ENCODE assay signal across 1 cellular context in the genomic region with DNA sequence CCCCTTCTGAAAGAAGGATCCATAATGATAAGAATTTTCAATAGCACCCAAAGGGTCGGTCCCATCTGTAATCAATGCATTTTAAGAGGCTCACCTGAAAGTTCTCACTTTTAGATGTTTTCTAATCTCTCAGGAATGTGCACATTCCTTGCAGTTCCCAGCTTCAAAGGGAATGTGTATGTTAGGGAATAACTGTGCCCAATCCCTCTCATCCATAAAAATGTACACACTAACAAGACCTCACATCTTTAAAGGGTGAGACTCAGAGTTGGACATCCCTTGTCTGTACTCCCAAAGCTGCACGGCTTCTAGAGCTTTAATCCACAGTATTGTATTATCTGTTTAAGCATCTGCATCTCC.
TF ChIP-seq lines count a peak whose summit lies in the region.

No MANE protein-coding gene starts in this region.

TF ChIP-seq in WTC11, 78 proteins besides CTCF, POLR2A, EP300 and RAD21:
- no peak for TF ChIP-seq ZNF512 (CRISPR knock-in tag; IDR thresholded peaks at IDR 0.05; ENCODE audit: borderline replicate concordance)
- TF ChIP-seq ZNF232 (CRISPR knock-in tag; IDR thresholded peaks at IDR 0.05), result no peak
- no peak for TF ChIP-seq GTF2I (CRISPR knock-in tag; conservative IDR thresholded peaks at IDR 0.05)
- TF ChIP-seq, protein P1, sequence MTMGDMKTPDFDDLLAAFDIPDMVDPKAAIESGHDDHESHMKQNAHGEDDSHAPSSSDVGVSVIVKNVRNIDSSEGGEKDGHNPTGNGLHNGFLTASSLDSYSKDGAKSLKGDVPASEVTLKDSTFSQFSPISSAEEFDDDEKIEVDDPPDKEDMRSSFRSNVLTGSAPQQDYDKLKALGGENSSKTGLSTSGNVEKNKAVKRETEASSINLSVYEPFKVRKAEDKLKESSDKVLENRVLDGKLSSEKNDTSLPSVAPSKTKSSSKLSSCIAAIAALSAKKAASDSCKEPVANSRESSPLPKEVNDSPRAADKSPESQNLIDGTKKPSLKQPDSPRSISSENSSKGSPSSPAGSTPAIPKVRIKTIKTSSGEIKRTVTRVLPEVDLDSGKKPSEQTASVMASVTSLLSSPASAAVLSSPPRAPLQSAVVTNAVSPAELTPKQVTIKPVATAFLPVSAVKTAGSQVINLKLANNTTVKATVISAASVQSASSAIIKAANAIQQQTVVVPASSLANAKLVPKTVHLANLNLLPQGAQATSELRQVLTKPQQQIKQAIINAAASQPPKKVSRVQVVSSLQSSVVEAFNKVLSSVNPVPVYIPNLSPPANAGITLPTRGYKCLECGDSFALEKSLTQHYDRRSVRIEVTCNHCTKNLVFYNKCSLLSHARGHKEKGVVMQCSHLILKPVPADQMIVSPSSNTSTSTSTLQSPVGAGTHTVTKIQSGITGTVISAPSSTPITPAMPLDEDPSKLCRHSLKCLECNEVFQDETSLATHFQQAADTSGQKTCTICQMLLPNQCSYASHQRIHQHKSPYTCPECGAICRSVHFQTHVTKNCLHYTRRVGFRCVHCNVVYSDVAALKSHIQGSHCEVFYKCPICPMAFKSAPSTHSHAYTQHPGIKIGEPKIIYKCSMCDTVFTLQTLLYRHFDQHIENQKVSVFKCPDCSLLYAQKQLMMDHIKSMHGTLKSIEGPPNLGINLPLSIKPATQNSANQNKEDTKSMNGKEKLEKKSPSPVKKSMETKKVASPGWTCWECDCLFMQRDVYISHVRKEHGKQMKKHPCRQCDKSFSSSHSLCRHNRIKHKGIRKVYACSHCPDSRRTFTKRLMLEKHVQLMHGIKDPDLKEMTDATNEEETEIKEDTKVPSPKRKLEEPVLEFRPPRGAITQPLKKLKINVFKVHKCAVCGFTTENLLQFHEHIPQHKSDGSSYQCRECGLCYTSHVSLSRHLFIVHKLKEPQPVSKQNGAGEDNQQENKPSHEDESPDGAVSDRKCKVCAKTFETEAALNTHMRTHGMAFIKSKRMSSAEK (CRISPR knock-in tag; IDR thresholded peaks at IDR 0.05; ENCODE audit: borderline replicate concordance), result no peak
- no peak for TF ChIP-seq ZBTB21 (CRISPR knock-in tag; IDR thresholded peaks at IDR 0.05; ENCODE audit: borderline replicate concordance)
- TF ChIP-seq MAX (CRISPR knock-in tag; IDR thresholded peaks at IDR 0.05), result no peak
- TF ChIP-seq, protein P2, sequence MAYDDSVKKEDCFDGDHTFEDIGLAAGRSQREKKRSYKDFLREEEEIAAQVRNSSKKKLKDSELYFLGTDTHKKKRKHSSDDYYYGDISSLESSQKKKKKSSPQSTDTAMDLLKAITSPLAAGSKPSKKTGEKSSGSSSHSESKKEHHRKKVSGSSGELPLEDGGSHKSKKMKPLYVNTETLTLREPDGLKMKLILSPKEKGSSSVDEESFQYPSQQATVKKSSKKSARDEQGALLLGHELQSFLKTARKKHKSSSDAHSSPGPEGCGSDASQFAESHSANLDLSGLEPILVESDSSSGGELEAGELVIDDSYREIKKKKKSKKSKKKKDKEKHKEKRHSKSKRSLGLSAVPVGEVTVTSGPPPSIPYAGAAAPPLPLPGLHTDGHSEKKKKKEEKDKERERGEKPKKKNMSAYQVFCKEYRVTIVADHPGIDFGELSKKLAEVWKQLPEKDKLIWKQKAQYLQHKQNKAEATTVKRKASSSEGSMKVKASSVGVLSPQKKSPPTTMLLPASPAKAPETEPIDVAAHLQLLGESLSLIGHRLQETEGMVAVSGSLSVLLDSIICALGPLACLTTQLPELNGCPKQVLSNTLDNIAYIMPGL (CRISPR knock-in tag; IDR thresholded peaks at IDR 0.05), result no peak
- TF ChIP-seq MYBL2 (CRISPR knock-in tag; IDR thresholded peaks at IDR 0.05), result no peak
- no peak for TF ChIP-seq E2F4 (CRISPR knock-in tag; IDR thresholded peaks at IDR 0.05; ENCODE audit: borderline replicate concordance, low read depth)
- TF ChIP-seq, protein P3, sequence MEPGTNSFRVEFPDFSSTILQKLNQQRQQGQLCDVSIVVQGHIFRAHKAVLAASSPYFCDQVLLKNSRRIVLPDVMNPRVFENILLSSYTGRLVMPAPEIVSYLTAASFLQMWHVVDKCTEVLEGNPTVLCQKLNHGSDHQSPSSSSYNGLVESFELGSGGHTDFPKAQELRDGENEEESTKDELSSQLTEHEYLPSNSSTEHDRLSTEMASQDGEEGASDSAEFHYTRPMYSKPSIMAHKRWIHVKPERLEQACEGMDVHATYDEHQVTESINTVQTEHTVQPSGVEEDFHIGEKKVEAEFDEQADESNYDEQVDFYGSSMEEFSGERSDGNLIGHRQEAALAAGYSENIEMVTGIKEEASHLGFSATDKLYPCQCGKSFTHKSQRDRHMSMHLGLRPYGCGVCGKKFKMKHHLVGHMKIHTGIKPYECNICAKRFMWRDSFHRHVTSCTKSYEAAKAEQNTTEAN (CRISPR knock-in tag; IDR thresholded peaks at IDR 0.05), result no peak
- TF ChIP-seq ATF1 (CRISPR knock-in tag; IDR thresholded peaks at IDR 0.05), result no peak
- TF ChIP-seq E2F1 (CRISPR knock-in tag; IDR thresholded peaks at IDR 0.05), result no peak
- no peak for TF ChIP-seq ZNF263 (CRISPR knock-in tag; IDR thresholded peaks at IDR 0.05; ENCODE audit: low read depth)
